In the genomic region with DNA sequence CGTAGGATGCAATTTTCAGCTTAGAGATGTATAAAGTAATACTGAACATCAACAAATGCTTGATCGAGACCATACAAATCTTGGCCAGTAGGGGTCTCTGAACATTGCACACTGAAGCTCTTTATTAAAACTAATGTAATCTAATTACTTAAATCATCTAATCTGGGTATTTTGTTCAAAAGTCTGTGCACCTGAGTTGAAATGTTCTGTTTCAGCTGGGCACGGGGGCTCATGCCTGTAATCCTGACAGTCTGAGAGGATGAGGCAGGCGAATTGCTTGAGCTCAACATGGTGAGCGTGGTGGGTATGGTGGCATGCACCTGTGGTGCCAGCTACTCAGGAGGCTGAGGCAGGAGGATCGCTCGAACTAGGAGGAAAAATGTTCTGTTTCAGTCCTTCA, we compare ENCODE assay signal across 8 cellular contexts. TPM values are rescaled to one million over a fixed set of nuclear protein-coding genes. Genes with fewer than 3 reads are reported as not detected.
DNase-seq lines count a peak whose midpoint lies in the region; ATAC-seq and TF ChIP-seq lines count a peak whose summit lies in the region.

No MANE protein-coding gene starts in this region.

- H3K36me3 ChIP-seq in esophagus muscularis mucosa, result no peaks in the 10 kb centered on the region

- TF ChIP-seq POLR2A in esophagus muscularis mucosa (IDR thresholded peaks at IDR 0.05; ENCODE audit: low read depth), result no peak

- peaks cover 12% of the 10 kb centered on the region for H3K4me1 Mint-ChIP-seq in activated CD4-positive, alpha-beta T cell treated with anti-CD3 and anti-CD28 coated beads, Interleukin-2, amount 10 ng/mL, durations not matched to agents 7 days and 5 days

- H3K36me3 Mint-ChIP-seq in activated CD4-positive, alpha-beta T cell treated with anti-CD3 and anti-CD28 coated beads, Interleukin-2, amount 10 ng/mL, durations not matched to agents 7 days and 5 days (ENCODE audit: low read depth), result peaks cover 13% of the 10 kb centered on the region

- no peak overlapping the region for H3K4me3 Mint-ChIP-seq in activated CD4-positive, alpha-beta T cell treated with anti-CD3 and anti-CD28 coated beads, Interleukin-2, amount 10 ng/mL, durations not matched to agents 7 days and 5 days

- no peak overlapping the region for H3K27ac ChIP-seq in esophagus muscularis mucosa (replicated peaks in 1 of 4)

- peaks cover 0 to 6% (median 0%) of the 10 kb centered on the region in 4 donors for H3K27me3 ChIP-seq in esophagus muscularis mucosa

- H3K9me3 ChIP-seq in esophagus muscularis mucosa, result no peaks in the 10 kb centered on the region

- intact Hi-C loops in esophagus muscularis mucosa (cut with DNase I), result no loop called here

- H3K27ac Mint-ChIP-seq in activated CD4-positive, alpha-beta T cell treated with anti-CD3 and anti-CD28 coated beads, Interleukin-2, amount 10 ng/mL, durations not matched to agents 7 days and 5 days, result no peak overlapping the region

- H3K4me3 ChIP-seq in esophagus muscularis mucosa, result no peak overlapping the region

- no peaks in the 10 kb centered on the region for H3K4me1 ChIP-seq in esophagus muscularis mucosa

- CTCF ChIA-PET in activated CD4-positive, alpha-beta T cell treated with anti-CD3 and anti-CD28 coated beads, Interleukin-2, amount 10 ng/mL, durations not matched to agents 7 days and 5 days (lab: Charles Lee), result interaction anchor here (0.6 to 3.6 kb wide), 35 partner anchors 10 to 549 kb away, joined by 3 to 27 read pairs (median 4); a partner anchor contains a TSS

- ATAC-seq in GM18861 (IDR thresholded peaks at IDR 0.05; ENCODE audit: unreplicated experiment), result no peak

- POLR2A ChIA-PET in activated CD4-positive, alpha-beta T cell treated with anti-CD3 and anti-CD28 coated beads, Interleukin-2, amount 10 ng/mL, durations not matched to agents 7 days and 5 days (lab: Charles Lee), result interaction anchor here (0.7 kb wide), 1 partner anchor 130 kb away, joined by 3 read pairs; no protein-coding TSS in a partner anchor

- TF ChIP-seq EP300 in esophagus muscularis mucosa (IDR thresholded peaks at IDR 0.05), result no peak

- peaks cover 13% of the 10 kb centered on the region for H3K27me3 Mint-ChIP-seq in activated CD4-positive, alpha-beta T cell treated with anti-CD3 and anti-CD28 coated beads, Interleukin-2, amount 10 ng/mL, durations not matched to agents 7 days and 5 days

- WGBS in esophagus muscularis mucosa, result 79% methylated on average over 7 of the region's 7 CpGs

- TF ChIP-seq CTCF in esophagus muscularis mucosa (IDR thresholded peaks at IDR 0.05), result peak in 2 of 3 experiments; percentile 34 to 55

- DNase-seq in DMS53 (lab: John Stamatoyannopoulos, UW) (peak; percentile 50), HK-2 (ENCODE audit: unreplicated experiment) (peak; percentile 1), esophagus muscularis mucosa (ENCODE audit: extremely low spot score) (peak; percentile 75), renal cortical epithelial cell (ENCODE audit: low read depth) (peak; percentile 38), ecto neural progenitor cell (ENCODE audit: low spot score) (no peak), GDM1 (lab: John Stamatoyannopoulos, UW) (no peak)
- peak; percentile 60 for DNase-seq in activated CD4-positive, alpha-beta T cell treated with anti-CD3 and anti-CD28 coated beads, Interleukin-2, amount 10 ng/mL, durations not matched to agents 7 days and 5 days

- peaks cover 11% of the 10 kb centered on the region for H3K9me3 Mint-ChIP-seq in activated CD4-positive, alpha-beta T cell treated with anti-CD3 and anti-CD28 coated beads, Interleukin-2, amount 10 ng/mL, durations not matched to agents 7 days and 5 days

RNA-seq across cellular contexts. Expression of a gene that starts 41.0 kb away (rescaled TPM):
- total RNA-seq in activated CD4-positive, alpha-beta T cell treated with anti-CD3 and anti-CD28 coated beads, Interleukin-2, amount 10 ng/mL, durations not matched to agents 7 days and 5 days, result not detected
- total RNA-seq in esophagus muscularis mucosa, result under 1 TPM in 1 of 4 donors, not detected in 3; 0.33 TPM
- 0.05 TPM in 1 of 2 replicates, not detected in the other for total RNA-seq in renal cortical epithelial cell

Comparison
In these comparisons a context has a peak if more than half of its experiments do, and no peak if none do; other contexts are left out.
1. DNase-seq: peak in DMS53 (single experiment), HK-2 (single experiment), activated CD4-positive, alpha-beta T cell treated with anti-CD3 and anti-CD28 coated beads, Interleukin-2, amount 10 ng/mL, durations not matched to agents 7 days and 5 days (single experiment), esophagus muscularis mucosa (single experiment) and renal cortical epithelial cell (single experiment); none in ecto neural progenitor cell (single experiment) and GDM1 (single experiment).